In genomic region chr5:107466233-107466769, GRCh38 we compare ENCODE assay signal across 10 cellular contexts.
DNase-seq lines count a peak whose midpoint lies in the region; ATAC-seq, FAIRE-seq and TF ChIP-seq lines count a peak whose summit lies in the region.
"Had no signal": no experiment of that assay in that cellular context is flagged by ENCODE, and none has a peak within 500 bp of the region (broad histone marks: within the 10 kb centered on the region; RNA-seq: fewer than 3 reads in every experiment).

No MANE protein-coding gene starts in this region.

- POLR2A ChIA-PET in CD8-positive, alpha-beta T cell (lab: Charles Lee), result no interaction called here

- DNase-seq in cardiac muscle cell (ENCODE audit: low read depth in 1 of 2, low spot score in 1 of 2) (peak; percentile 19 to 93), cardiac septum (ENCODE audit: low spot score) (no peak), body of pancreas (peak in 3 of 4 donors; percentile 12 to 21 (median 17)), kidney (peak; percentile 87), type B pancreatic cell (ENCODE audit: extremely low spot score, unreplicated experiment) (no peak), T-helper 1 cell (no peak)
- DNase-seq in effector CD4-positive, alpha-beta T cell, result no peak
- DNase-seq in CD8-positive, alpha-beta T cell, result no peak
- DNase-seq: naive B cell had no signal

- CTCF ChIA-PET in CD8-positive, alpha-beta T cell (lab: Charles Lee), result no interaction called here

- H3K4me3 Mint-ChIP-seq in type B pancreatic cell, result peak overlapping the region; percentile 62
- no peak overlapping the region for H3K4me3 Mint-ChIP-seq in CD8-positive, alpha-beta T cell
- H3K4me3 Mint-ChIP-seq: naive B cell had no signal

- H3K36me3 ChIP-seq in cardiac muscle cell, result no peaks in the 10 kb centered on the region
- no peaks in the 10 kb centered on the region for H3K36me3 ChIP-seq in body of pancreas (replicated peaks in 1 of 2; ENCODE audit: insufficient read depth in 1 of 2, low read depth in 2 of 2)
- no peaks in the 10 kb centered on the region for H3K36me3 ChIP-seq in kidney (ENCODE audit: control insufficient read depth in 1 of 2, insufficient read depth in 2 of 2, low read length in 2 of 2)
- H3K36me3 ChIP-seq in CD8-positive, alpha-beta T cell (ENCODE audit: insufficient read depth, low read length), result no peaks in the 10 kb centered on the region

- ATAC-seq in body of pancreas, result peak; percentile 50
- no peak for ATAC-seq in CD8-positive, alpha-beta T cell

- no peak for FAIRE-seq in kidney (lab: Jason Lieb, UNC)
- FAIRE-seq: GM18507 had no signal

- no peaks in the 10 kb centered on the region for H3K27me3 ChIP-seq in cardiac muscle cell
- peaks cover 0 to 6% of the 10 kb centered on the region in 2 donors for H3K27me3 ChIP-seq in body of pancreas
- no peaks in the 10 kb centered on the region for H3K27me3 ChIP-seq in CD8-positive, alpha-beta T cell (ENCODE audit: insufficient read depth, low read length)

- H3K9me3 ChIP-seq in cardiac muscle cell (ENCODE audit: low read depth) (no peaks in the 10 kb centered on the region), body of pancreas (no peaks in the 10 kb centered on the region), kidney (ENCODE audit: control insufficient read depth in 1 of 2, low read length in 2 of 2) (no peaks in the 10 kb centered on the region)
- H3K9me3 ChIP-seq in CD8-positive, alpha-beta T cell (ENCODE audit: low read length), result no peaks in the 10 kb centered on the region

- no peak overlapping the region for H3K4me3 ChIP-seq in cardiac muscle cell
- H3K4me3 ChIP-seq in body of pancreas, result no peak overlapping the region
- H3K4me3 ChIP-seq in kidney (ENCODE audit: low read length in 2 of 2), result no peak overlapping the region
- no peak overlapping the region for H3K4me3 ChIP-seq in CD8-positive, alpha-beta T cell (ENCODE audit: low read depth, low read length)

- TF ChIP-seq CTCF in cardiac muscle cell (IDR thresholded peaks at IDR 0.05; ENCODE audit: low read depth, low read length) (no peak), body of pancreas (IDR thresholded peaks at IDR 0.05) (no peak), kidney (IDR thresholded peaks at IDR 0.05; ENCODE audit: borderline replicate concordance, extremely low read depth, insufficient read depth) (no peak), type B pancreatic cell (conservative IDR thresholded peaks at IDR 0.05) (no peak)
- TF ChIP-seq CTCF in CD8-positive, alpha-beta T cell (IDR thresholded peaks at IDR 0.05), result no peak

- intact Hi-C loops in cardiac septum (cut with DNase I), result loop anchor here (5.0 kb wide), 1 partner anchor 206 kb away; the partner anchor contains the start of gene EFNA5
- intact Hi-C loops in body of pancreas (cut with DNase I), result no loop called here
- intact Hi-C loops in kidney (cut with DNase I), result no loop called here
- intact Hi-C loops in CD8-positive, alpha-beta T cell (cut with DNase I, micrococcal nuclease), result loop anchor here in 1 of 2 experiments (10.0 kb wide), 1 partner anchor 108 kb away; no protein-coding TSS in a partner anchor

- H3K27ac ChIP-seq in cardiac muscle cell, result peak overlapping the region; percentile 81
- no peak overlapping the region for H3K27ac ChIP-seq in body of pancreas
- H3K27ac ChIP-seq in kidney (ENCODE audit: low read depth in 2 of 2, low read length in 2 of 2), result no peak overlapping the region
- H3K27ac ChIP-seq in CD8-positive, alpha-beta T cell (ENCODE audit: low read depth, low read length), result no peak overlapping the region

- H3K4me1 ChIP-seq in cardiac muscle cell (ENCODE audit: low read depth), result peaks cover 54% of the 10 kb centered on the region
- H3K4me1 ChIP-seq in body of pancreas, result no peaks in the 10 kb centered on the region
- H3K4me1 ChIP-seq in kidney (ENCODE audit: control insufficient read depth in 1 of 2, insufficient read depth in 1 of 2, low read depth in 1 of 2, low read length in 2 of 2), result peaks cover 10% of the 10 kb centered on the region in 2 donors
- H3K4me1 ChIP-seq in CD8-positive, alpha-beta T cell (ENCODE audit: insufficient read depth, low read length), result peaks cover 3% of the 10 kb centered on the region

- H3K4me1 Mint-ChIP-seq in type B pancreatic cell (ENCODE audit: unreplicated experiment), result peaks cover 72% of the 10 kb centered on the region
- peaks cover 16% of the 10 kb centered on the region for H3K4me1 Mint-ChIP-seq in CD8-positive, alpha-beta T cell (ENCODE audit: low read depth)

- H3K27me3 Mint-ChIP-seq in type B pancreatic cell, result no peaks in the 10 kb centered on the region
- peaks cover 1% of the 10 kb centered on the region for H3K27me3 Mint-ChIP-seq in CD8-positive, alpha-beta T cell (ENCODE audit: low read depth)
- H3K27me3 Mint-ChIP-seq: naive B cell had no signal

- no peak overlapping the region for H3K9ac ChIP-seq in kidney (ENCODE audit: low read length in 2 of 2)

- peak overlapping the region; percentile 81 for H3K27ac Mint-ChIP-seq in type B pancreatic cell
- H3K27ac Mint-ChIP-seq in CD8-positive, alpha-beta T cell, result no peak overlapping the region
- H3K27ac Mint-ChIP-seq: naive B cell had no signal

- no peaks in the 10 kb centered on the region for H3K9me3 Mint-ChIP-seq in type B pancreatic cell
- H3K9me3 Mint-ChIP-seq in CD8-positive, alpha-beta T cell, result no peaks in the 10 kb centered on the region
- H3K9me3 Mint-ChIP-seq: naive B cell had no signal

- WGBS in body of pancreas, 2 donors, result 31 to 38% methylated on average over 9 to 10 of the region's 10 CpGs

- H3K36me3 Mint-ChIP-seq in type B pancreatic cell, result no peaks in the 10 kb centered on the region
- no peaks in the 10 kb centered on the region for H3K36me3 Mint-ChIP-seq in CD8-positive, alpha-beta T cell
- H3K36me3 Mint-ChIP-seq: naive B cell had no signal

- TF ChIP-seq POLR2A in body of pancreas (IDR thresholded peaks at IDR 0.05), result no peak

Comparison
In these comparisons a context has a peak if more than half of its experiments do, and no peak if none do; other contexts are left out.
1. DNase-seq: peak in cardiac muscle cell (2 of 2), body of pancreas (3 of 4) and kidney (single experiment); none in cardiac septum (single experiment), type B pancreatic cell (single experiment), T-helper 1 cell (0 of 5), effector CD4-positive, alpha-beta T cell (single experiment) and CD8-positive, alpha-beta T cell (0 of 7).